Comparison of ENCODE assay signal across 8 cellular contexts in the genomic region with DNA sequence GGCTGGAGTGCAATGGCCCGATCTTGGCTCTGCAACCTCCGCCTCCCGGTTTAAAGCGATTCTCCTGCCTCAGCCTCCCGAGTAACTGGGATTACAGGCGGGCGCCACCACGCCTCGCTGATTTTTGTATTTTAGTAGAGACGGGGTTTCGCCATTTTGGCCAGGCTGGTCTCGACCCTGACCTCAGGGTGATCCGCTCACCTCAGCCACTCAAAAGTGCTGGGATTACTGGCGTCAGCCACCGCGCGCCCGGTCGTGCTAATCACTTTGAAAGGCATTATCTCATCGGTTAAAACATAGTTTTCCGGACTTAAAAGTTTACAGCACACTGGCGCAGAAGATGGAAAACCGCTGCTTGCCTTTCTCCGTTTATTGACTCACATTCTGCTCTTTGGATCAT. TPM values are rescaled to one million over a fixed set of nuclear protein-coding genes. Genes with fewer than 3 reads are reported as not detected.
A peak's percentile ranks its signal among the peaks of the same experiment; 100 is the strongest.
DNase-seq lines count a peak whose midpoint lies in the region; ATAC-seq and TF ChIP-seq lines count a peak whose summit lies in the region.

No MANE protein-coding gene starts in this region.

- DNase-seq in cardiac muscle cell (ENCODE audit: low read depth in 1 of 2, low spot score in 1 of 2): no peak
- no peak for DNase-seq in Right ventricle myocardium inferior (ENCODE audit: missing footprints)
- DNase-seq in GM19238 (ENCODE audit: insufficient read length, low spot score): no peak

- TF ChIP-seq CTCF in cardiac muscle cell (IDR thresholded peaks at IDR 0.05; ENCODE audit: low read depth, low read length): no peak
- TF ChIP-seq CTCF in brain (conservative IDR thresholded peaks at IDR 0.05): no peak

- 93 to 98% methylated on average over 20 to 24 of the region's 24 CpGs for WGBS in mesodermal cell (ENCODE audit: insufficient coverage in 2 of 2), 2 experiments
- 92% methylated on average over 24 of the region's 24 CpGs for WGBS in urinary bladder

- H3K36me3 ChIP-seq in cardiac muscle cell (no peaks in the 10 kb centered on the region), mesodermal cell (ENCODE audit: control insufficient read depth, insufficient read depth, low read length) (peaks cover 34% of the 10 kb centered on the region), urinary bladder (ENCODE audit: insufficient read depth) (no peaks in the 10 kb centered on the region)

- H3K4me1 ChIP-seq in cardiac muscle cell (ENCODE audit: low read depth) (peaks cover 4% of the 10 kb centered on the region), mesodermal cell (ENCODE audit: control insufficient read depth, insufficient read depth, low read length, poor library complexity, severe bottlenecking) (no peaks in the 10 kb centered on the region), urinary bladder (ENCODE audit: insufficient read depth) (no peaks in the 10 kb centered on the region)

- intact Hi-C loops in Right ventricle myocardium inferior (cut with DNase I): loop anchor here (5.0 kb wide), 1 partner anchor 228 kb away; the partner anchor contains the start of gene FAH

- H3K36me3 Mint-ChIP-seq in brain: peaks cover 38% of the 10 kb centered on the region

- no peaks in the 10 kb centered on the region for H3K27me3 ChIP-seq in cardiac muscle cell

- H3K27ac Mint-ChIP-seq in brain: peak overlapping the region in 2 of 5 experiments; percentile 91 to 97

- no peak for ATAC-seq in Right ventricle myocardium inferior
- no peak for ATAC-seq in HG02763 (IDR thresholded peaks at IDR 0.05; ENCODE audit: unreplicated experiment)
- ATAC-seq in HG03280 (IDR thresholded peaks at IDR 0.05; ENCODE audit: unreplicated experiment): no peak

- H3K27ac ChIP-seq in cardiac muscle cell: peak overlapping the region; percentile 89
- peak overlapping the region; percentile 89 for H3K27ac ChIP-seq in mesodermal cell (ENCODE audit: low read depth, low read length, severe bottlenecking)
- H3K27ac ChIP-seq in urinary bladder (ENCODE audit: low read depth): no peak overlapping the region

- H3K4me3 ChIP-seq in cardiac muscle cell (peak overlapping the region; percentile 89), mesodermal cell (ENCODE audit: extremely low read depth, insufficient read depth, low read length, poor library complexity, severe bottlenecking) (peak overlapping the region; percentile 95), urinary bladder (ENCODE audit: low read depth, low read length) (peak overlapping the region; percentile 90)

- peaks cover 21% of the 10 kb centered on the region for H3K4me1 Mint-ChIP-seq in brain

- H3K27me3 Mint-ChIP-seq in brain: peaks cover 8% of the 10 kb centered on the region

- peak overlapping the region; percentile 77 to 98 (median 92) for H3K4me3 Mint-ChIP-seq in brain

- no peaks in the 10 kb centered on the region for H3K9me3 ChIP-seq in cardiac muscle cell (ENCODE audit: low read depth)
- H3K9me3 ChIP-seq in mesodermal cell (ENCODE audit: control insufficient read depth, low read length): peaks cover 27% of the 10 kb centered on the region

- H3K9me3 Mint-ChIP-seq in brain: peaks cover 21 to 43% (median 39%) of the 10 kb centered on the region in 5 experiments

RNA-seq across cellular contexts. Expression of gene MTHFS, which starts 27.6 kb away (rescaled TPM):
- total RNA-seq in cardiac muscle cell (37.8 and 44.2 TPM in 2 replicates), Right ventricle myocardium inferior (19.1 TPM), urinary bladder (10.7 TPM)
- polyA plus RNA-seq in cardiac muscle cell (38.3 and 48.6 TPM in 2 replicates), brain (ENCODE audit: insufficient read depth, low read depth, low replicate concordance) (21.0 TPM), urinary bladder (36.2 TPM)
- 27.2 TPM for polyA plus RNA-seq in mesodermal cell (2013, experiment 1 of 2)
- polyA plus RNA-seq in mesodermal cell (2013, experiment 2 of 2): 28.4 TPM

RNA-seq across cellular contexts. Expression of gene BCL2A1, which starts 46.6 kb away (rescaled TPM):
- not detected in 2 replicates for total RNA-seq in cardiac muscle cell
- 0.18 TPM in 1 of 2 replicates, not detected in the other for polyA plus RNA-seq in cardiac muscle cell
- 0.92 TPM for total RNA-seq in Right ventricle myocardium inferior
- polyA plus RNA-seq in brain (ENCODE audit: insufficient read depth, low read depth, low replicate concordance): not detected
- polyA plus RNA-seq in mesodermal cell (2013, experiment 1 of 2): not detected
- not detected for polyA plus RNA-seq in mesodermal cell (2013, experiment 2 of 2)
- total RNA-seq in urinary bladder: 2.3 TPM
- 1.8 TPM for polyA plus RNA-seq in urinary bladder
